15 cellular contexts compared by ENCODE assay signal in the genomic region with DNA sequence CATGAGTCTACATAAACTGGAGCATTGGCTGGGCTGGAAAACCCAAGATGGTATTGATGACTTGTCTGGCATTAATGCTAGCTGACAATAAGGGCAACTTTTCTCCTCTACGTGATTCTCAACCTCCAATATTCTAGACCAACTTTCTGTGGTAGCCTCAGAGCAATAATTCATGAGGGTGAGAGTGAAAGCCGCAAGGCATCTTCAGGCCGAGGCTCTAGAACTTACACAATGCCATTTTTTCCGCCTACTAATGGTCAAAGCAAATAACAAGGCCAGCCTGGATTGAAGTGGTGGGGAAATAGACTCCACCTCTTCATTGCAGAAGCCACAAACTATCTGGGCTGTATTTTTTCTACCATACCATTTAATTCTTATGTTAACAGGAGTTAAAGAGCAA.
A peak's percentile ranks its signal among the peaks of the same experiment; 100 is the strongest.
DNase-seq lines count a peak whose midpoint lies in the region; ATAC-seq, FAIRE-seq and TF ChIP-seq lines count a peak whose summit lies in the region.
"Had no signal": no experiment of that assay in that cellular context is flagged by ENCODE, and none has a peak within 500 bp of the region (broad histone marks: within the 10 kb centered on the region; RNA-seq: fewer than 3 reads in every experiment).

No MANE protein-coding gene starts in this region.

- H3K9me3 ChIP-seq in GM12878 (replicated peaks; ENCODE audit: control insufficient read depth, insufficient read depth, low read length) (no peaks in the 10 kb centered on the region), testis (no peaks in the 10 kb centered on the region)

- no peaks in the 10 kb centered on the region for H4K20me1 ChIP-seq in GM12878 (ENCODE audit: control insufficient read depth, insufficient read depth)

- SMC1A ChIA-PET in GM12878 (lab: Charles Lee; ENCODE audit: uncharacterized antibody, unreplicated experiment): interaction anchor here (1.1 to 3.8 kb wide), 2 partner anchors 11 to 112 kb away, joined by 3 to 34 read pairs; no protein-coding TSS in a partner anchor

- 10% methylated on average over 4 of the region's 4 CpGs for WGBS in GM12878 (ENCODE audit: insufficient coverage, insufficient replicate concordance, low lambda C conversion rate, missing lambda C conversion rate)
- 90 to 100% methylated on average over 4 of the region's 4 CpGs for WGBS in testis, 2 donors

- FAIRE-seq in GM12878 (lab: Jason Lieb, UNC): no peak
- FAIRE-seq: H54 had no signal

- no peak overlapping the region for H3K27ac ChIP-seq in GM12878 (ENCODE audit: control insufficient read depth, insufficient read depth)
- no peak overlapping the region for H3K27ac ChIP-seq in testis
- H3K27ac ChIP-seq in coronary artery: no peak overlapping the region

- no peaks in the 10 kb centered on the region for H3K79me2 ChIP-seq in GM12878 (ENCODE audit: control insufficient read depth, insufficient read depth, low read length)

- ATAC-seq in GM12878 (peak; percentile 62), GM18907 (IDR thresholded peaks at IDR 0.05; ENCODE audit: unreplicated experiment) (no peak)

- RAD21 ChIA-PET in GM12878 (lab: Charles Lee; ENCODE audit: unreplicated experiment): interaction anchor here (1.1 kb wide), 1 partner anchor 46 kb away, joined by 3 read pairs; no protein-coding TSS in a partner anchor

- no peak overlapping the region for H3K4me2 ChIP-seq in GM12878 (ENCODE audit: control insufficient read depth, insufficient read depth)

- in situ Hi-C loops in GM12878 (cut with MboI): no loop called here

- no peak for TF ChIP-seq RAD21 in GM12878 (IDR thresholded peaks at IDR 0.05; ENCODE audit: insufficient read depth, low read depth, low read length)

- TF ChIP-seq POLR2A in GM12878 (IDR thresholded peaks at IDR 0.05; ENCODE audit: low read depth, low read length) (no peak), testis (IDR thresholded peaks at IDR 0.05) (no peak)

- CTCF ChIA-PET in GM12878 (lab: Yijun Ruan, JAX): interaction anchor here (0.6 to 1.8 kb wide), 2 partner anchors 10 to 74 kb away, joined by 3 to 5 read pairs; no protein-coding TSS in a partner anchor

- BruUV-seq in GM12878 (replicated peaks; lab: Mats Ljungman, UMichigan): no TSS peak

- DNase-seq in H4 (ENCODE audit: low spot score): peak; percentile 11
- DNase-seq in NOMO-1 (lab: John Stamatoyannopoulos, UW; ENCODE audit: unreplicated experiment in 2 of 2): peak; percentile 26 to 28
- no peak for DNase-seq in GM12878 (ENCODE audit: low read depth, low spot score)
- no peak for DNase-seq in testis
- no peak for DNase-seq in activated effector memory CD4-positive, alpha-beta T cell treated with anti-CD3 and anti-CD28 coated beads, Interleukin-2, amount 50 U/mL, for 16 hours
- DNase-seq in coronary artery (ENCODE audit: low spot score): no peak
- DNase-seq: C1 segment of cervical spinal cord, Calu3, COR-L47, DMS53, DMS79 treated with DMSO at 0.1 percent for 48 hours, GF-D8, HCEC 1CT had no signal

- H2AFZ ChIP-seq in GM12878 (ENCODE audit: control insufficient read depth, low read depth, low read length): no peak overlapping the region

- POLR2A ChIA-PET in GM12878 (lab: Charles Lee): no interaction called here

- no peaks in the 10 kb centered on the region for H3K36me3 ChIP-seq in GM12878 (ENCODE audit: control insufficient read depth in 2 of 2, insufficient read depth in 2 of 2, low read length in 1 of 2)
- no peaks in the 10 kb centered on the region for H3K36me3 ChIP-seq in testis (ENCODE audit: low read depth, missing control alignments)

- H3K4me1 ChIP-seq in GM12878 (ENCODE audit: control insufficient read depth, insufficient read depth, low read length): no peaks in the 10 kb centered on the region
- no peaks in the 10 kb centered on the region for H3K4me1 ChIP-seq in testis

- intact Hi-C loops in GM12878 (cut with micrococcal nuclease; ENCODE audit: unreplicated experiment) (no loop called here), testis (cut with DNase I; ENCODE audit: low total_unique reads) (no loop called here)

- H3K27me3 ChIP-seq in GM12878 (replicated peaks in 1 of 2; ENCODE audit: control insufficient read depth in 2 of 2, insufficient read depth in 2 of 2, low read length in 1 of 2) (no peaks in the 10 kb centered on the region), testis (no peaks in the 10 kb centered on the region)

- H3K9ac ChIP-seq in GM12878 (ENCODE audit: control insufficient read depth, insufficient read depth, low read length): no peak overlapping the region

- TF ChIP-seq CTCF in GM12878 (IDR thresholded peaks at IDR 0.05 in 2 of 3, conservative IDR thresholded peaks at IDR 0.05 in 1 of 3; ENCODE audit: control insufficient read depth in 2 of 3, extremely low read depth in 1 of 3, insufficient read depth in 1 of 3, low read depth in 3 of 3, low read length in 3 of 3): no peak
- no peak for TF ChIP-seq CTCF in testis (IDR thresholded peaks at IDR 0.05)
- no peak for TF ChIP-seq CTCF in coronary artery (IDR thresholded peaks at IDR 0.05)

- H3K4me3 ChIP-seq in GM12878: no peak overlapping the region
- no peak overlapping the region for H3K4me3 ChIP-seq in testis
- H3K4me3 ChIP-seq in coronary artery: no peak overlapping the region

- no peak for TF ChIP-seq EP300 in GM12878 (IDR thresholded peaks at IDR 0.05; ENCODE audit: borderline replicate concordance in 1 of 2, control insufficient read depth in 1 of 2, low read depth in 2 of 2, low read length in 2 of 2)

TF ChIP-seq in GM12878, 131 proteins besides CTCF, POLR2A, EP300 and RAD21:
- no peak for TF ChIP-seq BHLHE40 (IDR thresholded peaks at IDR 0.05; ENCODE audit: borderline replicate concordance in 1 of 2, low read depth in 2 of 2, low read length in 1 of 2)
- TF ChIP-seq TAF1 (IDR thresholded peaks at IDR 0.05; ENCODE audit: borderline replicate concordance, low read depth, low read length): no peak

Comparison
In these comparisons a context has a peak if more than half of its experiments do, and no peak if none do; other contexts are left out.
1. DNase-seq: peak in H4 (single experiment) and NOMO-1 (2 of 2); none in GM12878 (single experiment), testis (single experiment), activated effector memory CD4-positive, alpha-beta T cell treated with anti-CD3 and anti-CD28 coated beads, Interleukin-2, amount 50 U/mL, for 16 hours (single experiment) and coronary artery (single experiment).